Comparison of ENCODE assay signal across 31 cellular contexts in genomic region chr3:172622156-172622555, GRCh38.
DNase-seq lines count a peak whose midpoint lies in the region; ATAC-seq and TF ChIP-seq lines count a peak whose summit lies in the region.
"Had no signal": no experiment of that assay in that cellular context is flagged by ENCODE, and none has a peak within 500 bp of the region (broad histone marks: within the 10 kb centered on the region; RNA-seq: fewer than 3 reads in every experiment).

No MANE protein-coding gene starts in this region.

- no peak overlapping the region for H4K8ac ChIP-seq in trophoblast cell (ENCODE audit: low read depth, low read length)

- H3K9me3 Mint-ChIP-seq in activated CD4-positive, alpha-beta T cell treated with anti-CD3 and anti-CD28 coated beads, Interleukin-2, amount 10 ng/mL, durations not matched to agents 24 days and 14 days: peaks cover 6% of the 10 kb centered on the region
- H3K9me3 Mint-ChIP-seq in endodermal cell: peaks cover 21% of the 10 kb centered on the region
- H3K9me3 Mint-ChIP-seq: CD8-positive, alpha-beta memory T cell; immature natural killer cell; memory B cell had no signal

- intact Hi-C loops in activated CD4-positive, alpha-beta T cell treated with anti-CD3 and anti-CD28 coated beads, Interleukin-2, amount 10 ng/mL, durations not matched to agents 24 days and 14 days (cut with micrococcal nuclease): loop anchor here (2.0 kb wide), 2 partner anchors 25 to 289 kb away; no protein-coding TSS in a partner anchor

- no peak overlapping the region for H4K91ac ChIP-seq in trophoblast cell (ENCODE audit: low read depth, low read length)

- H3K79me2 ChIP-seq in trophoblast cell (ENCODE audit: control insufficient read depth, insufficient read depth, low read length, poor library complexity): no peaks in the 10 kb centered on the region

- no peaks in the 10 kb centered on the region for H3K79me1 ChIP-seq in trophoblast cell (ENCODE audit: low read length)

- H3K9me3 ChIP-seq in endodermal cell (ENCODE audit: control insufficient read depth, low read length) (peaks cover 20% of the 10 kb centered on the region), trophoblast cell (ENCODE audit: insufficient read depth, low read depth, low read length) (no peaks in the 10 kb centered on the region)
- H3K9me3 ChIP-seq: gastroesophageal sphincter, HAP-1, neutrophil, sigmoid colon had no signal

- no peak overlapping the region for H3K4ac ChIP-seq in trophoblast cell (ENCODE audit: low read depth, low read length)

- no peak overlapping the region for H3K14ac ChIP-seq in trophoblast cell (ENCODE audit: low read length)

- H2AFZ ChIP-seq in trophoblast cell (ENCODE audit: insufficient read depth, low read length, poor library complexity): no peak overlapping the region

- H3K4me1 Mint-ChIP-seq in activated CD4-positive, alpha-beta T cell treated with anti-CD3 and anti-CD28 coated beads, Interleukin-2, amount 10 ng/mL, durations not matched to agents 24 days and 14 days: peaks cover 12% of the 10 kb centered on the region
- peaks cover 16% of the 10 kb centered on the region for H3K4me1 Mint-ChIP-seq in endodermal cell
- H3K4me1 Mint-ChIP-seq: memory B cell had no signal

- ATAC-seq in HG02981 (IDR thresholded peaks at IDR 0.05; ENCODE audit: unreplicated experiment): no peak
- ATAC-seq: activated CD8-positive, alpha-beta memory T cell treated with anti-CD3 and anti-CD28 coated beads, Interleukin-2, amount 10 ng/mL, durations not matched to agents 7 days and 5 days; activated T-cell treated with anti-CD3 and anti-CD28 coated beads, Interleukin-2, amount 50 U/mL, for 72 hours; gastroesophageal sphincter had no signal

- peaks cover 2% of the 10 kb centered on the region for H3K36me3 Mint-ChIP-seq in activated CD4-positive, alpha-beta T cell treated with anti-CD3 and anti-CD28 coated beads, Interleukin-2, amount 10 ng/mL, durations not matched to agents 24 days and 14 days (ENCODE audit: low read depth)
- H3K36me3 Mint-ChIP-seq in endodermal cell (ENCODE audit: low read depth): peaks cover 14% of the 10 kb centered on the region
- H3K36me3 Mint-ChIP-seq: activated CD8-positive, alpha-beta memory T cell treated with anti-CD3 and anti-CD28 coated beads, Interleukin-2, amount 10 ng/mL, durations not matched to agents 7 days and 5 days; CD8-positive, alpha-beta memory T cell had no signal

- H3K4me3 ChIP-seq in endodermal cell (ENCODE audit: low read length): peak overlapping the region; percentile 26
- no peak overlapping the region for H3K4me3 ChIP-seq in trophoblast cell (ENCODE audit: low read depth, low read length)
- no peak overlapping the region for H3K4me3 ChIP-seq in brain microvascular endothelial cell (ENCODE audit: low read depth, low read length)
- H3K4me3 ChIP-seq: gastroesophageal sphincter, HAP-1, sigmoid colon had no signal

- H3K4me1 ChIP-seq in endodermal cell (ENCODE audit: control insufficient read depth, insufficient read depth, low read length): no peaks in the 10 kb centered on the region
- H3K4me1 ChIP-seq in trophoblast cell (ENCODE audit: control insufficient read depth in 1 of 2, insufficient read depth in 2 of 2, low read length in 2 of 2): no peaks in the 10 kb centered on the region

- H3K27ac Mint-ChIP-seq in activated CD4-positive, alpha-beta T cell treated with anti-CD3 and anti-CD28 coated beads, Interleukin-2, amount 10 ng/mL, durations not matched to agents 24 days and 14 days: no peak overlapping the region
- H3K27ac Mint-ChIP-seq in endodermal cell: peak overlapping the region; percentile 75
- H3K27ac Mint-ChIP-seq: activated CD8-positive, alpha-beta memory T cell treated with anti-CD3 and anti-CD28 coated beads, Interleukin-2, amount 10 ng/mL, durations not matched to agents 7 days and 5 days; activated T-cell treated with anti-CD3 and anti-CD28 coated beads, Interleukin-2, amount 50 U/mL, for 72 hours; memory B cell; progenitor cell of endocrine pancreas had no signal

- H3K27me3 Mint-ChIP-seq in activated CD4-positive, alpha-beta T cell treated with anti-CD3 and anti-CD28 coated beads, Interleukin-2, amount 10 ng/mL, durations not matched to agents 24 days and 14 days: no peaks in the 10 kb centered on the region
- no peaks in the 10 kb centered on the region for H3K27me3 Mint-ChIP-seq in endodermal cell (ENCODE audit: insufficient read depth)
- H3K27me3 Mint-ChIP-seq: activated CD8-positive, alpha-beta memory T cell treated with anti-CD3 and anti-CD28 coated beads, Interleukin-2, amount 10 ng/mL, durations not matched to agents 7 days and 5 days; CD8-positive, alpha-beta memory T cell; progenitor cell of endocrine pancreas had no signal

- no peak overlapping the region for H2AK5ac ChIP-seq in trophoblast cell (ENCODE audit: low read length)

- peak; percentile 52 for DNase-seq in activated CD4-positive, alpha-beta T cell treated with anti-CD3 and anti-CD28 coated beads, Interleukin-2, amount 10 ng/mL, durations not matched to agents 24 days and 14 days
- DNase-seq in activated CD4-positive, alpha-beta T cell treated with anti-CD3 and anti-CD28 coated beads, Interleukin-2, amount 50 U/mL, for 48 hours: no peak
- DNase-seq in NCI-H69 (lab: John Stamatoyannopoulos, UW) (peak; percentile 39), endodermal cell (peak; percentile 52), trophoblast cell (no peak), brain microvascular endothelial cell (no peak), NCI-H187 (lab: John Stamatoyannopoulos, UW) (no peak)
- DNase-seq: activated CD4-positive, alpha-beta T cell treated with anti-CD3 and anti-CD28 coated beads, Interleukin-2, amount 50 U/mL, for 1 hour; activated CD8-positive, alpha-beta memory T cell treated with anti-CD3 and anti-CD28 coated beads, Interleukin-2, amount 10 ng/mL, durations not matched to agents 7 days and 5 days; activated naive CD4-positive, alpha-beta T cell treated with anti-CD3 and anti-CD28 coated beads, Interleukin-2, amount 50 U/mL, for 16 hours; activated T-cell treated with anti-CD3 and anti-CD28 coated beads, Interleukin-2, amount 50 U/mL, for 72 hours; AML-193; amygdala; CD8-positive, alpha-beta memory T cell; effector memory CD4-positive, alpha-beta T cell; hippocampal formation; immature natural killer cell; KG1; NCI-H1436 treated with DMSO at 0.1 percent for 48 hours; NCI-H510A; Right ventricle myocardium superior; sigmoid colon; stimulated activated CD4-positive, alpha-beta T cell treated with anti-CD3 and anti-CD28 coated beads, Interleukin-15, amount 100 ng/mL, for 24 hours; stimulated activated naive CD4-positive, alpha-beta T cell treated with Interleukin-2 at 50 U/mL for 16 hours; T-helper 9 cell had no signal

- no peak overlapping the region for H2BK5ac ChIP-seq in trophoblast cell (ENCODE audit: low read depth, low read length, poor library complexity)

- no peak overlapping the region for H3K27ac ChIP-seq in endodermal cell (ENCODE audit: low read depth, low read length)
- H3K27ac ChIP-seq in trophoblast cell (ENCODE audit: low read depth, low read length): no peak overlapping the region
- no peak overlapping the region for H3K27ac ChIP-seq in brain microvascular endothelial cell
- H3K27ac ChIP-seq: neutrophil, sigmoid colon had no signal

- H3K9ac ChIP-seq in endodermal cell (ENCODE audit: extremely low read depth, low read length, poor library complexity, severe bottlenecking) (no peak overlapping the region), trophoblast cell (ENCODE audit: low read length) (no peak overlapping the region)

- no peak for TF ChIP-seq CTCF in endodermal cell (conservative IDR thresholded peaks at IDR 0.05)
- TF ChIP-seq CTCF in brain microvascular endothelial cell (IDR thresholded peaks at IDR 0.05; ENCODE audit: low read depth, low read length, missing control alignments): no peak

- no peak overlapping the region for H3K4me2 ChIP-seq in trophoblast cell (ENCODE audit: low read length)

- in situ Hi-C loops in brain microvascular endothelial cell (cut with HindIII; ENCODE audit: low pct_ligation_motif_present, low sequenced_read_pairs): no loop called here

- H2BK12ac ChIP-seq in trophoblast cell (ENCODE audit: low read length): peak overlapping the region; percentile 80

- H3K27me3 ChIP-seq in endodermal cell (ENCODE audit: control insufficient read depth, insufficient read depth, low read length, poor library complexity, severe bottlenecking): no peaks in the 10 kb centered on the region
- H3K27me3 ChIP-seq in trophoblast cell (ENCODE audit: insufficient read depth, low read length): no peaks in the 10 kb centered on the region
- no peaks in the 10 kb centered on the region for H3K27me3 ChIP-seq in brain microvascular endothelial cell (replicated peaks)
- H3K27me3 ChIP-seq: gastroesophageal sphincter, neutrophil, sigmoid colon had no signal

- no peak overlapping the region for H2BK120ac ChIP-seq in trophoblast cell (ENCODE audit: insufficient read depth, low read length, poor library complexity)

- H3K4me3 Mint-ChIP-seq in activated CD4-positive, alpha-beta T cell treated with anti-CD3 and anti-CD28 coated beads, Interleukin-2, amount 10 ng/mL, durations not matched to agents 24 days and 14 days: no peak overlapping the region
- H3K4me3 Mint-ChIP-seq in endodermal cell: peak overlapping the region; percentile 45
- H3K4me3 Mint-ChIP-seq: memory B cell had no signal

- H4K12ac ChIP-seq in trophoblast cell (ENCODE audit: low read depth, low read length): no peak overlapping the region

- 17 to 53% methylated on average over 1 to 2 of the region's 2 CpGs for WGBS in endodermal cell (ENCODE audit: insufficient coverage in 1 of 2, insufficient read length in 1 of 2), 2 experiments
- no CpG with 5 or more reads among the region's 2 CpGs for WGBS in trophoblast cell (ENCODE audit: extremely low coverage, insufficient coverage, insufficient read length)

- no peak overlapping the region for H3K18ac ChIP-seq in trophoblast cell (ENCODE audit: low read length)

- H3K23ac ChIP-seq in trophoblast cell (ENCODE audit: low read length): no peak overlapping the region

- no peaks in the 10 kb centered on the region for H3K36me3 ChIP-seq in endodermal cell (ENCODE audit: control insufficient read depth, insufficient read depth, low read length)
- H3K36me3 ChIP-seq in trophoblast cell (ENCODE audit: control insufficient read depth in 1 of 2, insufficient read depth in 2 of 2, low read length in 2 of 2): no peaks in the 10 kb centered on the region
- no peaks in the 10 kb centered on the region for H3K36me3 ChIP-seq in brain microvascular endothelial cell (replicated peaks)
- H3K36me3 ChIP-seq: gastroesophageal sphincter, HAP-1, neutrophil, sigmoid colon had no signal

Comparison
In these comparisons a context has a peak if more than half of its experiments do, and no peak if none do; other contexts are left out.
1. DNase-seq: peak in activated CD4-positive, alpha-beta T cell treated with anti-CD3 and anti-CD28 coated beads, Interleukin-2, amount 10 ng/mL, durations not matched to agents 24 days and 14 days (single experiment), NCI-H69 (single experiment) and endodermal cell (single experiment); none in activated CD4-positive, alpha-beta T cell treated with anti-CD3 and anti-CD28 coated beads, Interleukin-2, amount 50 U/mL, for 48 hours (0 of 2), trophoblast cell (0 of 2), brain microvascular endothelial cell (single experiment) and NCI-H187 (0 of 2).